ENCODE assay signal across 1 cellular context in genomic region chr13:93116809-93117208, GRCh38.
TF ChIP-seq lines count a peak whose summit lies in the region.

No MANE protein-coding gene starts in this region.

TF ChIP-seq in SK-N-SH treated with all-trans-retinoic acid at 6 μM for 48 hours, 23 proteins besides CTCF, POLR2A, EP300 and RAD21 (continued from another document):
- TF ChIP-seq ARNTL (CRISPR knock-in tag; IDR thresholded peaks at IDR 0.05; ENCODE audit: borderline replicate concordance, low read depth) (no peak), PPARA (CRISPR knock-in tag; IDR thresholded peaks at IDR 0.05; ENCODE audit: borderline replicate concordance) (no peak), ISL1 (CRISPR knock-in tag; IDR thresholded peaks at IDR 0.05) (no peak), GLIS3 (CRISPR knock-in tag; IDR thresholded peaks at IDR 0.05) (no peak), POU6F1 (CRISPR knock-in tag; IDR thresholded peaks at IDR 0.05; ENCODE audit: borderline replicate concordance, low read depth) (no peak), ZNF70 (CRISPR knock-in tag; IDR thresholded peaks at IDR 0.05) (no peak), ZNF565 (CRISPR knock-in tag; conservative IDR thresholded peaks at IDR 0.05; ENCODE audit: low read depth) (no peak), RARB (CRISPR knock-in tag; IDR thresholded peaks at IDR 0.05) (no peak), PATZ1 (CRISPR knock-in tag; IDR thresholded peaks at IDR 0.05; ENCODE audit: borderline replicate concordance) (no peak)
